In the genomic region with DNA sequence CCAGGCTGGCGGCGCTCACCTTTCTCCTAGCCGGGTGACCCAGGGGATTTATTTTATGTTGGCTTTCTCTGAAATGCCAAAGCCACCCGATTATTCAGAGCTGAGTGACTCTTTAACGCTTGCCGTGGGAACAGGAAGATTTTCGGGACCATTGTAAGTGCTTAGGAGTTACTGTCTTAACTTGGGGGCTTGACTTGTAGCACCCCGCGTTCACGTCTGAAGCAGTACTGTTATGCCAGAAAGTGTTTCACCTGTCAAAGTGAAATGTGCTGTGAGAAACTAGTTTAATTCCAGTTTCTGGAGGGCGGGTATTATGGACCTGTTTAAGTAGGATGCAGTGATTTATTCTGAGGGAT, we compare ENCODE assay signal across 8 cellular contexts. TPM values are rescaled to one million over a fixed set of nuclear protein-coding genes. Genes with fewer than 3 reads are reported as not detected.
A peak's percentile ranks its signal among the peaks of the same experiment; 100 is the strongest.
DNase-seq lines count a peak whose midpoint lies in the region; ATAC-seq and TF ChIP-seq lines count a peak whose summit lies in the region.

No MANE protein-coding gene starts in this region.

- H3K36me3 ChIP-seq in cardiac muscle cell (peaks cover 3% of the 10 kb centered on the region), WERI-Rb-1 (peaks cover 51% of the 10 kb centered on the region), left ventricle myocardium inferior (peaks cover 41% of the 10 kb centered on the region), skeletal muscle tissue (ENCODE audit: control insufficient read depth in 3 of 3, insufficient read depth in 3 of 3, low read length in 3 of 3) (peaks cover 3 to 20% (median 19%) of the 10 kb centered on the region in 3 donors)

- no peak for ATAC-seq in Right ventricle myocardium superior (ENCODE audit: poor library complexity)

- peak overlapping the region; percentile 97 to 99 (median 98) for H3K9ac ChIP-seq in skeletal muscle tissue (ENCODE audit: low read depth in 1 of 3, low read length in 3 of 3)

- no peaks in the 10 kb centered on the region for H3K9me3 ChIP-seq in cardiac muscle cell (ENCODE audit: low read depth)
- H3K9me3 ChIP-seq in WERI-Rb-1 (ENCODE audit: severe bottlenecking) = no peaks in the 10 kb centered on the region
- no peaks in the 10 kb centered on the region for H3K9me3 ChIP-seq in left ventricle myocardium inferior (replicated peaks)
- no peaks in the 10 kb centered on the region for H3K9me3 ChIP-seq in skeletal muscle tissue (ENCODE audit: control insufficient read depth in 3 of 3, low read length in 3 of 3)

- TF ChIP-seq CTCF in cardiac muscle cell (IDR thresholded peaks at IDR 0.05; ENCODE audit: low read depth, low read length) (no peak), WERI-Rb-1 (IDR thresholded peaks at IDR 0.05; ENCODE audit: low read depth, low read length) (no peak), left ventricle myocardium inferior (IDR thresholded peaks at IDR 0.05; ENCODE audit: borderline replicate concordance) (no peak)

- H3K27ac ChIP-seq in cardiac muscle cell (peak overlapping the region; percentile 94), WERI-Rb-1 (peak overlapping the region; percentile 88), left ventricle myocardium inferior (replicated peaks) (peak overlapping the region; percentile 97), skeletal muscle tissue (ENCODE audit: low read depth, low read length) (peak overlapping the region; percentile 99)

- intact Hi-C loops in Right ventricle myocardium superior (cut with DNase I) (no loop called here), left ventricle myocardium inferior (cut with micrococcal nuclease) (no loop called here)

- no peak for DNase-seq in cardiac muscle cell (ENCODE audit: low read depth in 1 of 2, low spot score in 1 of 2)
- no peak for DNase-seq in Right ventricle myocardium superior
- DNase-seq in WERI-Rb-1 = no peak
- no peak for DNase-seq in left ventricle myocardium inferior
- no peak for DNase-seq in NCI-H2107 treated with DMSO at 0.1 percent for 48 hours (lab: John Stamatoyannopoulos, UW; ENCODE audit: unreplicated experiment)
- DNase-seq in KG1 (lab: John Stamatoyannopoulos, UW) = no peak
- DNase-seq in GDM1 (lab: John Stamatoyannopoulos, UW) = no peak

- peak overlapping the region; percentile 51 for H3K4me3 ChIP-seq in cardiac muscle cell
- peak overlapping the region; percentile 84 for H3K4me3 ChIP-seq in WERI-Rb-1 (ENCODE audit: low read depth, low read length)
- peak overlapping the region; percentile 91 for H3K4me3 ChIP-seq in left ventricle myocardium inferior
- peak overlapping the region; percentile 86 to 96 (median 96) for H3K4me3 ChIP-seq in skeletal muscle tissue (ENCODE audit: low read length in 3 of 3)

- H3K27me3 ChIP-seq in cardiac muscle cell (no peaks in the 10 kb centered on the region), WERI-Rb-1 (ENCODE audit: insufficient read depth, low read depth, severe bottlenecking) (no peaks in the 10 kb centered on the region), left ventricle myocardium inferior (ENCODE audit: low read depth) (no peaks in the 10 kb centered on the region), skeletal muscle tissue (ENCODE audit: control insufficient read depth in 3 of 3, insufficient read depth in 3 of 3, low read length in 3 of 3) (no peaks in the 10 kb centered on the region)

- H3K4me1 ChIP-seq in cardiac muscle cell (ENCODE audit: low read depth) = peaks cover 10% of the 10 kb centered on the region
- H3K4me1 ChIP-seq in left ventricle myocardium inferior = peaks cover 44% of the 10 kb centered on the region
- peaks cover 15 to 28% (median 19%) of the 10 kb centered on the region in 3 donors for H3K4me1 ChIP-seq in skeletal muscle tissue (ENCODE audit: control insufficient read depth in 3 of 3, insufficient read depth in 3 of 3, low read length in 3 of 3)

RNA-seq across cellular contexts. Expression of gene LYSET, which starts 0.2 kb away (rescaled TPM):
- total RNA-seq in cardiac muscle cell = 7.5 and 10.5 TPM in 2 replicates
- polyA plus RNA-seq in cardiac muscle cell = 42.3 and 48.9 TPM in 2 replicates
- total RNA-seq in Right ventricle myocardium superior = 21.0 TPM
- total RNA-seq in left ventricle myocardium inferior = 24.4 TPM
- 7.3 TPM for total RNA-seq in skeletal muscle tissue

RNA-seq across cellular contexts. Expression of gene MOAP1, which starts 0.6 kb away (rescaled TPM):
- 85.5 and 99.6 TPM in 2 replicates for total RNA-seq in cardiac muscle cell
- polyA plus RNA-seq in cardiac muscle cell = 93.2 and 107 TPM in 2 replicates
- total RNA-seq in Right ventricle myocardium superior = 55.9 TPM
- 61.1 TPM for total RNA-seq in left ventricle myocardium inferior
- 20.4 TPM for total RNA-seq in skeletal muscle tissue

RNA-seq across cellular contexts. Expression of gene GON7, which starts 21.6 kb away (rescaled TPM):
- total RNA-seq in cardiac muscle cell (9.2 and 18.1 TPM in 2 replicates), Right ventricle myocardium superior (16.3 TPM), left ventricle myocardium inferior (19.0 TPM), skeletal muscle tissue (1.6 TPM)
- polyA plus RNA-seq in cardiac muscle cell = 22.2 and 24.6 TPM in 2 replicates

RNA-seq across cellular contexts. Expression of gene UBR7, which starts 21.7 kb away (rescaled TPM):
- total RNA-seq in cardiac muscle cell (24.6 and 27.2 TPM in 2 replicates), Right ventricle myocardium superior (16.1 TPM), left ventricle myocardium inferior (18.3 TPM), skeletal muscle tissue (26.1 TPM)
- 29.1 and 31.9 TPM in 2 replicates for polyA plus RNA-seq in cardiac muscle cell
